Comparison of ENCODE assay signal across 32 cellular contexts in genomic region chr1:183175631-183176030, GRCh38. TPM values are rescaled to one million over a fixed set of nuclear protein-coding genes. Genes with fewer than 3 reads are reported as not detected.
"Had no signal": no experiment of that assay in that cellular context is flagged by ENCODE, and none has a peak within 500 bp of the region (broad histone marks: within the 10 kb centered on the region; RNA-seq: fewer than 3 reads in every experiment).

No MANE protein-coding gene starts in this region.

- H3K27me3 ChIP-seq: brain microvascular endothelial cell, colonic mucosa, esophagus squamous epithelium, gastroesophageal sphincter, heart right ventricle had no signal

- H3K4me3 ChIP-seq: colonic mucosa, esophagus squamous epithelium, gastroesophageal sphincter, heart right ventricle had no signal

- H3K9me3 Mint-ChIP-seq: activated CD4-positive, alpha-beta memory T cell treated with anti-CD3 and anti-CD28 coated beads for 36 hours; activated CD4-positive, alpha-beta T cell treated with anti-CD3 and anti-CD28 coated beads, Interleukin-2, amount 10 ng/mL, durations not matched to agents 24 days and 14 days; activated naive CD4-positive, alpha-beta T cell treated with anti-CD3 and anti-CD28 coated beads, Interleukin-2, amount 10 ng/mL, durations not matched to agents 7 days and 5 days; activated T-helper 1 cell treated with anti-CD3 and anti-CD28 coated beads, Interleukin-12 subunit alpha, Interleukin-12 subunit beta, Interleukin-2, Interleukin-4 antibody, amounts not matched to agents 30 ng/mL and 10 ng/mL and 1 ng/mL, durations not matched to agents 14 hours and 24 hours and 36 hours; T-helper 2 cell treated with Interferon-gamma antibody and Interleukin-4, amounts not matched to agents 5 μg/mL and 100 μg/mL, for 36 hours had no signal

- H3K4me1 ChIP-seq: colonic mucosa had no signal

- ATAC-seq: activated CD4-positive, alpha-beta T cell treated with anti-CD3 and anti-CD28 coated beads for 36 hours; activated CD8-positive, alpha-beta memory T cell treated with anti-CD3 and anti-CD28 coated beads, Interleukin-2, amount 10 ng/mL, durations not matched to agents 7 days and 5 days; activated CD8-positive, alpha-beta T cell treated with anti-CD3 and anti-CD28 coated beads, Interleukin-2, amount 10 ng/mL, durations not matched to agents 7 days and 5 days; gastroesophageal sphincter; T-helper 17 cell had no signal

- H3K4me1 Mint-ChIP-seq: activated naive CD4-positive, alpha-beta T cell treated with anti-CD3 and anti-CD28 coated beads, Interleukin-2, amount 10 ng/mL, durations not matched to agents 7 days and 5 days; T-helper 17 cell had no signal

- H3K27ac ChIP-seq: brain microvascular endothelial cell, colonic mucosa, epithelial cell of prostate, esophagus squamous epithelium, gastroesophageal sphincter, heart right ventricle had no signal

- DNase-seq: activated CD4-positive, alpha-beta memory T cell treated with anti-CD3 and anti-CD28 coated beads for 36 hours; activated CD4-positive, alpha-beta T cell treated with anti-CD3 and anti-CD28 coated beads for 36 hours; activated CD4-positive, alpha-beta T cell treated with anti-CD3 and anti-CD28 coated beads, Interleukin-2, amount 10 ng/mL, durations not matched to agents 24 days and 14 days; activated CD4-positive, CD25-positive, alpha-beta regulatory T cell; activated CD4-positive, CD25-positive, alpha-beta regulatory T cell treated with anti-CD3 and anti-CD28 coated beads, Interleukin-2, amount 50 U/mL, for 72 hours; activated CD8-positive, alpha-beta memory T cell treated with anti-CD3 and anti-CD28 coated beads, Interleukin-2, amount 10 ng/mL, durations not matched to agents 7 days and 5 days; activated CD8-positive, alpha-beta memory T cell treated with anti-CD3 and anti-CD28 coated beads, Interleukin-2, amount 50 U/mL, for 4 hours; activated CD8-positive, alpha-beta T cell treated with anti-CD3 and anti-CD28 coated beads, Interleukin-2, amount 10 ng/mL, durations not matched to agents 7 days and 5 days; activated gamma-delta T cell; activated naive CD4-positive, alpha-beta T cell; activated naive CD4-positive, alpha-beta T cell treated with anti-CD3 and anti-CD28 coated beads, Interleukin-2, amount 10 ng/mL, durations not matched to agents 7 days and 5 days; activated T-cell treated with anti-CD3 and anti-CD28 coated beads, Interleukin-2, amount 50 U/mL, for 1 hour; activated T-cell treated with anti-CD3 and anti-CD28 coated beads, Interleukin-2, amount 50 U/mL, for 48 hours; amniotic stem cell; anterior cingulate cortex; brain microvascular endothelial cell; central memory CD4-positive, alpha-beta T cell; cerebellar nuclear complex; colonic mucosa; effector CD8-positive, alpha-beta T cell; esophagus squamous epithelium; foreskin melanocyte; heart right ventricle; T-helper 1 cell; T-helper 17 cell; T1000 had no signal

- H3K36me3 ChIP-seq: brain microvascular endothelial cell, colonic mucosa, esophagus squamous epithelium, gastroesophageal sphincter, heart right ventricle had no signal

- H3K9me3 ChIP-seq: colonic mucosa, esophagus squamous epithelium, gastroesophageal sphincter, heart right ventricle had no signal

- H3K36me3 Mint-ChIP-seq: activated CD4-positive, alpha-beta memory T cell treated with anti-CD3 and anti-CD28 coated beads for 36 hours; activated naive CD4-positive, alpha-beta T cell treated with anti-CD3 and anti-CD28 coated beads, Interleukin-2, amount 10 ng/mL, durations not matched to agents 7 days and 5 days; activated naive CD8-positive, alpha-beta T cell had no signal

- H3K27ac Mint-ChIP-seq: activated CD4-positive, alpha-beta memory T cell treated with anti-CD3 and anti-CD28 coated beads for 36 hours; activated CD4-positive, alpha-beta T cell treated with anti-CD3 and anti-CD28 coated beads for 36 hours; activated CD4-positive, alpha-beta T cell treated with anti-CD3 and anti-CD28 coated beads, Interleukin-2, amount 10 ng/mL, durations not matched to agents 24 days and 14 days; activated CD8-positive, alpha-beta memory T cell treated with anti-CD3 and anti-CD28 coated beads, Interleukin-2, amount 10 ng/mL, durations not matched to agents 7 days and 5 days; activated CD8-positive, alpha-beta T cell treated with anti-CD3 and anti-CD28 coated beads, Interleukin-2, amount 10 ng/mL, durations not matched to agents 7 days and 5 days; activated naive CD4-positive, alpha-beta T cell treated with anti-CD3 and anti-CD28 coated beads, Interleukin-2, amount 10 ng/mL, durations not matched to agents 7 days and 5 days; activated naive CD8-positive, alpha-beta T cell; activated T-helper 1 cell treated with anti-CD3 and anti-CD28 coated beads, Interleukin-12 subunit alpha, Interleukin-12 subunit beta, Interleukin-2, Interleukin-4 antibody, amounts not matched to agents 30 ng/mL and 10 ng/mL and 1 ng/mL, durations not matched to agents 14 hours and 24 hours and 36 hours; T-helper 17 cell; T-helper 2 cell treated with Interferon-gamma antibody and Interleukin-4, amounts not matched to agents 5 μg/mL and 100 μg/mL, for 36 hours had no signal

- H3K4me3 Mint-ChIP-seq: activated CD4-positive, alpha-beta memory T cell treated with anti-CD3 and anti-CD28 coated beads for 36 hours; activated CD4-positive, alpha-beta T cell treated with anti-CD3 and anti-CD28 coated beads for 36 hours; activated CD4-positive, alpha-beta T cell treated with anti-CD3 and anti-CD28 coated beads, Interleukin-2, amount 10 ng/mL, durations not matched to agents 24 days and 14 days; activated CD8-positive, alpha-beta memory T cell treated with anti-CD3 and anti-CD28 coated beads, Interleukin-2, amount 10 ng/mL, durations not matched to agents 7 days and 5 days; activated CD8-positive, alpha-beta T cell treated with anti-CD3 and anti-CD28 coated beads, Interleukin-2, amount 10 ng/mL, durations not matched to agents 7 days and 5 days; activated naive CD4-positive, alpha-beta T cell treated with anti-CD3 and anti-CD28 coated beads, Interleukin-2, amount 10 ng/mL, durations not matched to agents 7 days and 5 days; activated naive CD8-positive, alpha-beta T cell; activated T-helper 1 cell treated with anti-CD3 and anti-CD28 coated beads, Interleukin-12 subunit alpha, Interleukin-12 subunit beta, Interleukin-2, Interleukin-4 antibody, amounts not matched to agents 30 ng/mL and 10 ng/mL and 1 ng/mL, durations not matched to agents 14 hours and 24 hours and 36 hours; T-helper 17 cell; T-helper 2 cell treated with Interferon-gamma antibody and Interleukin-4, amounts not matched to agents 5 μg/mL and 100 μg/mL, for 36 hours had no signal

RNA-seq across cellular contexts. Expression of gene LAMC2, which starts 10.4 kb away (rescaled TPM):
- total RNA-seq: activated CD4-positive, alpha-beta memory T cell treated with anti-CD3 and anti-CD28 coated beads for 36 hours; activated CD8-positive, alpha-beta memory T cell treated with anti-CD3 and anti-CD28 coated beads for 36 hours; activated CD8-positive, alpha-beta memory T cell treated with anti-CD3 and anti-CD28 coated beads, Interleukin-2, amount 10 ng/mL, durations not matched to agents 7 days and 5 days; activated CD8-positive, alpha-beta T cell treated with anti-CD3 and anti-CD28 coated beads, Interleukin-2, amount 10 ng/mL, durations not matched to agents 7 days and 5 days; T-helper 17 cell had no signal
